Comparison of ENCODE assay signal across 18 cellular contexts in genomic region chr3:73827658-73828313, GRCh38.
DNase-seq lines count a peak whose midpoint lies in the region; ATAC-seq and TF ChIP-seq lines count a peak whose summit lies in the region.
"Had no signal": no experiment of that assay in that cellular context is flagged by ENCODE, and none has a peak within 500 bp of the region (broad histone marks: within the 10 kb centered on the region; RNA-seq: fewer than 3 reads in every experiment).

No MANE protein-coding gene starts in this region.

- H3K27me3 Mint-ChIP-seq in activated CD8-positive, alpha-beta memory T cell treated with anti-CD3 and anti-CD28 coated beads, Interleukin-2, amount 10 ng/mL, durations not matched to agents 7 days and 5 days: no peaks in the 10 kb centered on the region
- H3K27me3 Mint-ChIP-seq: activated CD8-positive, alpha-beta T cell treated with anti-CD3 and anti-CD28 coated beads for 36 hours; effector memory CD8-positive, alpha-beta T cell; naive B cell had no signal

- H3K27me3 ChIP-seq in stomach: no peaks in the 10 kb centered on the region

- no peaks in the 10 kb centered on the region for H3K9me3 Mint-ChIP-seq in activated CD8-positive, alpha-beta memory T cell treated with anti-CD3 and anti-CD28 coated beads, Interleukin-2, amount 10 ng/mL, durations not matched to agents 7 days and 5 days (ENCODE audit: low read depth)
- H3K9me3 Mint-ChIP-seq: activated CD8-positive, alpha-beta T cell treated with anti-CD3 and anti-CD28 coated beads for 36 hours had no signal

- no peak for TF ChIP-seq POLR2A in stomach (IDR thresholded peaks at IDR 0.05)

- WGBS in stomach, 5 donors: 22 to 41% (median 26%) methylated on average over 3 of the region's 3 CpGs

- CTCF ChIA-PET in activated CD8-positive, alpha-beta memory T cell treated with anti-CD3 and anti-CD28 coated beads, Interleukin-2, amount 10 ng/mL, durations not matched to agents 7 days and 5 days (lab: Charles Lee): no interaction called here

- no peak for TF ChIP-seq CTCF in fibroblast of the aortic adventitia (IDR thresholded peaks at IDR 0.05; ENCODE audit: insufficient read depth, low read length)
- no peak for TF ChIP-seq CTCF in mucosa of descending colon (IDR thresholded peaks at IDR 0.05)
- TF ChIP-seq CTCF in stomach (IDR thresholded peaks at IDR 0.05): no peak

- DNase-seq in amniotic epithelial cell (ENCODE audit: low read depth) (peak; percentile 29), fibroblast of the aortic adventitia (ENCODE audit: low read depth) (peak; percentile 51), mucosa of descending colon (peak in 2 of 3 donors; percentile 28 to 57), stomach (no peak), C1 segment of cervical spinal cord (lab: John Stamatoyannopoulos, UW) (no peak)
- no peak for DNase-seq in stimulated activated CD4-positive, alpha-beta T cell treated with anti-CD3 and anti-CD28 coated beads, Interleukin-12 subunit alpha, Interleukin-12 subunit beta, amount 100 ng/mL, for 4 hours
- no peak for DNase-seq in activated CD8-positive, alpha-beta memory T cell treated with anti-CD3 and anti-CD28 coated beads, Interleukin-2, amount 10 ng/mL, durations not matched to agents 7 days and 5 days
- DNase-seq in activated CD4-positive, alpha-beta T cell treated with anti-CD3 and anti-CD28 coated beads, Interleukin-2, amount 50 U/mL, for 1 hour: no peak
- DNase-seq: activated CD8-positive, alpha-beta T cell treated with anti-CD3 and anti-CD28 coated beads for 36 hours; activated effector memory CD4-positive, alpha-beta T cell treated with Interleukin-2 at 50 U/mL for 16 hours; AML-193; DMS153; effector memory CD8-positive, alpha-beta T cell; islet precursor cell; naive B cell; NCI-H1694 treated with DMSO at 0.1 percent for 48 hours; retina; SK-N-SH had no signal

- H3K4me1 ChIP-seq in mucosa of descending colon (ENCODE audit: low read depth): peaks cover 7% of the 10 kb centered on the region
- H3K4me1 ChIP-seq in stomach: peaks cover 0 to 24% (median 13%) of the 10 kb centered on the region in 4 donors

- H3K4me1 Mint-ChIP-seq in activated CD8-positive, alpha-beta memory T cell treated with anti-CD3 and anti-CD28 coated beads, Interleukin-2, amount 10 ng/mL, durations not matched to agents 7 days and 5 days: no peaks in the 10 kb centered on the region
- H3K4me1 Mint-ChIP-seq: naive B cell had no signal

- H3K36me3 ChIP-seq in mucosa of descending colon (ENCODE audit: low read depth) (no peaks in the 10 kb centered on the region), stomach (no peaks in the 10 kb centered on the region)

- intact Hi-C loops in mucosa of descending colon (cut with DNase I, micrococcal nuclease): no loop called here
- intact Hi-C loops in stomach (cut with DNase I; ENCODE audit: low total_unique reads): no loop called here

- no peaks in the 10 kb centered on the region for H3K36me3 Mint-ChIP-seq in activated CD8-positive, alpha-beta memory T cell treated with anti-CD3 and anti-CD28 coated beads, Interleukin-2, amount 10 ng/mL, durations not matched to agents 7 days and 5 days
- H3K36me3 Mint-ChIP-seq: naive B cell had no signal

- H3K9me3 ChIP-seq in mucosa of descending colon (no peaks in the 10 kb centered on the region), stomach (no peaks in the 10 kb centered on the region)
- H3K9me3 ChIP-seq: SK-N-SH had no signal

- peak overlapping the region; percentile 51 to 56 (median 54) for H3K27ac ChIP-seq in stomach

- no peak overlapping the region for H3K27ac Mint-ChIP-seq in activated CD8-positive, alpha-beta memory T cell treated with anti-CD3 and anti-CD28 coated beads, Interleukin-2, amount 10 ng/mL, durations not matched to agents 7 days and 5 days
- H3K27ac Mint-ChIP-seq: activated CD8-positive, alpha-beta T cell treated with anti-CD3 and anti-CD28 coated beads for 36 hours; effector memory CD8-positive, alpha-beta T cell had no signal

- peak; percentile 96 for ATAC-seq in mucosa of descending colon
- ATAC-seq in activated CD8-positive, alpha-beta memory T cell treated with anti-CD3 and anti-CD28 coated beads, Interleukin-2, amount 10 ng/mL, durations not matched to agents 7 days and 5 days: no peak
- ATAC-seq: activated CD8-positive, alpha-beta T cell treated with anti-CD3 and anti-CD28 coated beads for 36 hours; effector memory CD8-positive, alpha-beta T cell had no signal

- H3K4me3 ChIP-seq in fibroblast of the aortic adventitia (ENCODE audit: low read depth, low read length): no peak overlapping the region
- H3K4me3 ChIP-seq in mucosa of descending colon: no peak overlapping the region
- no peak overlapping the region for H3K4me3 ChIP-seq in stomach

- no peak for TF ChIP-seq EP300 in stomach (IDR thresholded peaks at IDR 0.05)

- H3K4me3 Mint-ChIP-seq in activated CD8-positive, alpha-beta memory T cell treated with anti-CD3 and anti-CD28 coated beads, Interleukin-2, amount 10 ng/mL, durations not matched to agents 7 days and 5 days: no peak overlapping the region
- H3K4me3 Mint-ChIP-seq: activated CD8-positive, alpha-beta T cell treated with anti-CD3 and anti-CD28 coated beads for 36 hours; effector memory CD8-positive, alpha-beta T cell; naive B cell had no signal

Comparison
In these comparisons a context has a peak if more than half of its experiments do, and no peak if none do; other contexts are left out.
1. DNase-seq: peak in amniotic epithelial cell (single experiment), fibroblast of the aortic adventitia (single experiment) and mucosa of descending colon (2 of 3); none in stomach (single experiment), C1 segment of cervical spinal cord (0 of 14), stimulated activated CD4-positive, alpha-beta T cell treated with anti-CD3 and anti-CD28 coated beads, Interleukin-12 subunit alpha, Interleukin-12 subunit beta, amount 100 ng/mL, for 4 hours (single experiment), activated CD8-positive, alpha-beta memory T cell treated with anti-CD3 and anti-CD28 coated beads, Interleukin-2, amount 10 ng/mL, durations not matched to agents 7 days and 5 days (single experiment) and activated CD4-positive, alpha-beta T cell treated with anti-CD3 and anti-CD28 coated beads, Interleukin-2, amount 50 U/mL, for 1 hour (single experiment).